Comparison of ENCODE assay signal across 14 cellular contexts in genomic region chr18:10140928-10141327, GRCh38.
DNase-seq lines count a peak whose midpoint lies in the region; ATAC-seq, FAIRE-seq and TF ChIP-seq lines count a peak whose summit lies in the region.
"Had no signal": no experiment of that assay in that cellular context is flagged by ENCODE, and none has a peak within 500 bp of the region (broad histone marks: within the 10 kb centered on the region; RNA-seq: fewer than 3 reads in every experiment).

No MANE protein-coding gene starts in this region.

- no peak overlapping the region for H3K4me2 ChIP-seq in neural progenitor cell

- peaks cover 3% of the 10 kb centered on the region for H3K36me3 Mint-ChIP-seq in neural progenitor cell

- H3K4me1 ChIP-seq in neural progenitor cell = peaks cover 11% of the 10 kb centered on the region
- H3K4me1 ChIP-seq: BE2C had no signal

- H3K9me3 Mint-ChIP-seq in neural progenitor cell = peaks cover 9% of the 10 kb centered on the region

- H2AFZ ChIP-seq in neural progenitor cell (replicated peaks) = no peak overlapping the region

- ATAC-seq in GM18867 (IDR thresholded peaks at IDR 0.05; ENCODE audit: unreplicated experiment) = no peak
- no peak for ATAC-seq in HG03354 (IDR thresholded peaks at IDR 0.05; ENCODE audit: poor library complexity, severe bottlenecking, unreplicated experiment)

- no peaks in the 10 kb centered on the region for H4K20me1 ChIP-seq in neural progenitor cell (ENCODE audit: low read depth)

- TF ChIP-seq CTCF in bronchial epithelial cell (IDR thresholded peaks at IDR 0.05; ENCODE audit: insufficient read depth, low read length, severe bottlenecking) (no peak), neural progenitor cell (IDR thresholded peaks at IDR 0.05) (no peak)

- H3F3A ChIP-seq in neural progenitor cell (ENCODE audit: low read depth) = no peaks in the 10 kb centered on the region

- H3K27ac Mint-ChIP-seq in neural progenitor cell = peak overlapping the region; percentile 57

- FAIRE-seq in bronchial epithelial cell (lab: Jason Lieb, UNC) = no peak

- H3K4me3 ChIP-seq in bronchial epithelial cell (ENCODE audit: low read depth, low read length) = no peak overlapping the region
- H3K4me3 ChIP-seq in neural progenitor cell = no peak overlapping the region

- peaks cover 4% of the 10 kb centered on the region for H3K27me3 Mint-ChIP-seq in neural progenitor cell (ENCODE audit: insufficient read depth, low read depth)

- no peak overlapping the region for H3K9ac ChIP-seq in neural progenitor cell

- H3K27me3 ChIP-seq in bronchial epithelial cell (ENCODE audit: control insufficient read depth, insufficient read depth, low read length) = no peaks in the 10 kb centered on the region
- H3K27me3 ChIP-seq in neural progenitor cell = peaks cover 16% of the 10 kb centered on the region
- H3K27me3 ChIP-seq: BE2C had no signal

- peaks cover 48% of the 10 kb centered on the region for H3K4me1 Mint-ChIP-seq in neural progenitor cell

- H3K27ac ChIP-seq in neural progenitor cell = no peak overlapping the region

- H3K9me3 ChIP-seq in neural progenitor cell (ENCODE audit: low read depth) = no peaks in the 10 kb centered on the region
- H3K9me3 ChIP-seq: BE2C had no signal

- H3K4me3 Mint-ChIP-seq in neural progenitor cell = no peak overlapping the region
- H3K4me3 Mint-ChIP-seq: neural crest cell had no signal

- DNase-seq in AG20443 (ENCODE audit: low spot score) (peak; percentile 47), HuH-7.5 (ENCODE audit: low spot score) (peak; percentile 49), bronchial epithelial cell (ENCODE audit: low read depth) (peak; percentile 84), neural progenitor cell (ENCODE audit: low spot score) (no peak), NCI-H526 treated with DMSO at 0.1 percent for 48 hours (lab: John Stamatoyannopoulos, UW) (no peak), NCI-H82 treated with DMSO at 0.1 percent for 48 hours (lab: John Stamatoyannopoulos, UW; ENCODE audit: unreplicated experiment) (no peak)
- DNase-seq: BE2C; KBM-7; NCI-H82; stimulated activated CD4-positive, alpha-beta T cell treated with anti-CD3 and anti-CD28 coated beads, Interleukin-4, amount 100 ng/mL, for 24 hours; T-helper 2 cell had no signal

- H3K36me3 ChIP-seq in bronchial epithelial cell (ENCODE audit: control insufficient read depth, insufficient read depth, low read length) (no peaks in the 10 kb centered on the region), neural progenitor cell (no peaks in the 10 kb centered on the region)
- H3K36me3 ChIP-seq: BE2C had no signal

- no peaks in the 10 kb centered on the region for H3K79me2 ChIP-seq in neural progenitor cell (ENCODE audit: low read depth)

Comparison
In these comparisons a context has a peak if more than half of its experiments do, and no peak if none do; other contexts are left out.
1. DNase-seq: peak in AG20443 (single experiment), HuH-7.5 (single experiment) and bronchial epithelial cell (single experiment); none in neural progenitor cell (single experiment), NCI-H526 treated with DMSO at 0.1 percent for 48 hours (single experiment) and NCI-H82 treated with DMSO at 0.1 percent for 48 hours (single experiment).